Comparison of ENCODE assay signal across 9 cellular contexts in genomic region chr5:1011226-1011631, GRCh38. TPM values are rescaled to one million over a fixed set of nuclear protein-coding genes. Genes with fewer than 3 reads are reported as not detected.
DNase-seq lines count a peak whose midpoint lies in the region; ATAC-seq and TF ChIP-seq lines count a peak whose summit lies in the region.
"Had no signal": no experiment of that assay in that cellular context is flagged by ENCODE, and none has a peak within 500 bp of the region (broad histone marks: within the 10 kb centered on the region; RNA-seq: fewer than 3 reads in every experiment).

No MANE protein-coding gene starts in this region.

- H2AFZ ChIP-seq in DND-41 (ENCODE audit: low read depth, low read length): no peak overlapping the region
- no peak overlapping the region for H2AFZ ChIP-seq in KMS-11 (ENCODE audit: low read depth)

- H3K27ac ChIP-seq in DND-41 (ENCODE audit: low read length) (no peak overlapping the region), KMS-11 (peak overlapping the region; percentile 38; the same call in 1 of the 2 replicates)

- peak; percentile 52 for DNase-seq in DND-41
- DNase-seq in WTC11 (ENCODE audit: low spot score): peak; percentile 87
- no peak for DNase-seq in fibroblast of mammary gland (ENCODE audit: low read depth)
- peak; percentile 21 to 44 for DNase-seq in stimulated activated CD4-positive, alpha-beta T cell treated with anti-CD3 and anti-CD28 coated beads, Interleukin-15, amount 100 ng/mL, for 48 hours (ENCODE audit: low read depth in 2 of 2)
- DNase-seq in NCI-H187 (lab: John Stamatoyannopoulos, UW): no peak
- no peak for DNase-seq in NK-92 (lab: John Stamatoyannopoulos, UW; ENCODE audit: unreplicated experiment)
- DNase-seq: IMR-90 had no signal

- no peak overlapping the region for H3K4me3 ChIP-seq in DND-41 (ENCODE audit: low read depth in 1 of 2, low read length in 2 of 2)
- H3K4me3 ChIP-seq in KMS-11 (IDR thresholded peaks at IDR 0.05; ENCODE audit: insufficient read depth, low read depth, low read length): no peak overlapping the region
- no peak overlapping the region for H3K4me3 ChIP-seq in fibroblast of mammary gland (ENCODE audit: control insufficient read depth, low read depth, low read length)

- no peaks in the 10 kb centered on the region for H3K9me3 Mint-ChIP-seq in WTC11
- H3K9me3 Mint-ChIP-seq in stimulated activated memory B cell treated with anti-CD40 and anti-IgM and Interleukin-4, amounts not matched to agents 10 μg/mL and 1 μg/mL and 100 μg/mL, for 72 hours: no peaks in the 10 kb centered on the region

- H3K4me1 Mint-ChIP-seq in WTC11: peaks cover 30% of the 10 kb centered on the region
- H3K4me1 Mint-ChIP-seq in stimulated activated memory B cell treated with anti-CD40 and anti-IgM and Interleukin-4, amounts not matched to agents 10 μg/mL and 1 μg/mL and 100 μg/mL, for 72 hours: peaks cover 21% of the 10 kb centered on the region

- TF ChIP-seq CTCF in DND-41 (IDR thresholded peaks at IDR 0.05; ENCODE audit: borderline replicate concordance, extremely low read depth, low read length, poor library complexity, severe bottlenecking) (peak; percentile 70), KMS-11 (conservative IDR thresholded peaks at IDR 0.05; ENCODE audit: low read depth, low read length) (peak; percentile 67), WTC11 (IDR thresholded peaks at IDR 0.05) (peak; percentile 61), fibroblast of mammary gland (conservative IDR thresholded peaks at IDR 0.05; ENCODE audit: control insufficient read depth, insufficient read depth, low read depth, low read length) (peak; percentile 13)

- no peak overlapping the region for H3K4me3 Mint-ChIP-seq in WTC11
- no peak overlapping the region for H3K4me3 Mint-ChIP-seq in stimulated activated memory B cell treated with anti-CD40 and anti-IgM and Interleukin-4, amounts not matched to agents 10 μg/mL and 1 μg/mL and 100 μg/mL, for 72 hours

- H3K9ac ChIP-seq in DND-41 (ENCODE audit: low read depth, low read length) (no peak overlapping the region), KMS-11 (peak overlapping the region; percentile 68; the same call in 1 of the 2 replicates)

- POLR2A ChIA-PET in WTC11 (lab: Charles Lee): no interaction called here

- H3K27ac Mint-ChIP-seq in WTC11: no peak overlapping the region
- H3K27ac Mint-ChIP-seq in stimulated activated memory B cell treated with anti-CD40 and anti-IgM and Interleukin-4, amounts not matched to agents 10 μg/mL and 1 μg/mL and 100 μg/mL, for 72 hours: no peak overlapping the region

- ATAC-seq in DND-41 (ENCODE audit: insufficient read depth, low read depth) (no peak), WTC11 (peak; percentile 80)
- no peak for ATAC-seq in stimulated activated memory B cell treated with anti-CD40 and anti-IgM and Interleukin-4, amounts not matched to agents 10 μg/mL and 1 μg/mL and 100 μg/mL, for 72 hours

- H3K4me2 ChIP-seq in DND-41 (ENCODE audit: insufficient read depth, low read length): peak overlapping the region; percentile 90; the same call in 1 of the 2 replicates
- peak overlapping the region; percentile 64 for H3K4me2 ChIP-seq in KMS-11

- no peaks in the 10 kb centered on the region for H3K36me3 Mint-ChIP-seq in WTC11
- no peaks in the 10 kb centered on the region for H3K36me3 Mint-ChIP-seq in stimulated activated memory B cell treated with anti-CD40 and anti-IgM and Interleukin-4, amounts not matched to agents 10 μg/mL and 1 μg/mL and 100 μg/mL, for 72 hours

- peaks cover 57% of the 10 kb centered on the region for H3K36me3 ChIP-seq in DND-41 (ENCODE audit: insufficient read depth, low read length)
- H3K36me3 ChIP-seq in KMS-11 (ENCODE audit: insufficient read depth): peaks cover 12% of the 10 kb centered on the region; the same call in 1 of the 2 replicates

- CTCF ChIA-PET in WTC11 (lab: Charles Lee): interaction anchor here (0.6 to 4.6 kb wide), 28 partner anchors 9 to 597 kb away, joined by 3 to 38 read pairs (median 5); no protein-coding TSS in a partner anchor

- peaks cover 6% of the 10 kb centered on the region for H3K27me3 ChIP-seq in DND-41 (ENCODE audit: insufficient read depth, low read length, poor library complexity)
- H3K27me3 ChIP-seq in KMS-11 (ENCODE audit: insufficient read depth, low read depth): no peaks in the 10 kb centered on the region

- peaks cover 69% of the 10 kb centered on the region for H4K20me1 ChIP-seq in DND-41 (ENCODE audit: insufficient read depth, low read length)
- H4K20me1 ChIP-seq in KMS-11 (ENCODE audit: insufficient read depth): peaks cover 40% of the 10 kb centered on the region

- peaks cover 38% of the 10 kb centered on the region for H3K79me2 ChIP-seq in DND-41 (ENCODE audit: insufficient read depth, low read length)
- H3K79me2 ChIP-seq in KMS-11 (ENCODE audit: insufficient read depth, low read depth): peaks cover 71% of the 10 kb centered on the region

- peaks cover 37% of the 10 kb centered on the region for H3K27me3 Mint-ChIP-seq in WTC11 (ENCODE audit: low read depth)
- peaks cover 76% of the 10 kb centered on the region for H3K27me3 Mint-ChIP-seq in stimulated activated memory B cell treated with anti-CD40 and anti-IgM and Interleukin-4, amounts not matched to agents 10 μg/mL and 1 μg/mL and 100 μg/mL, for 72 hours

- H3K9me3 ChIP-seq in DND-41 (ENCODE audit: insufficient read depth, low read length, severe bottlenecking): no peaks in the 10 kb centered on the region

- H3K4me1 ChIP-seq in DND-41 (ENCODE audit: insufficient read depth, low read length) (peaks cover 32% of the 10 kb centered on the region), KMS-11 (ENCODE audit: low read depth, poor library complexity, severe bottlenecking) (peaks cover 56% of the 10 kb centered on the region)

TF ChIP-seq in WTC11, 78 proteins besides CTCF, POLR2A, EP300 and RAD21:
- no peak for TF ChIP-seq USF1 (CRISPR knock-in tag; IDR thresholded peaks at IDR 0.05)
- no peak for TF ChIP-seq GABPB1 (CRISPR knock-in tag; IDR thresholded peaks at IDR 0.05)
- TF ChIP-seq ERG (CRISPR knock-in tag; IDR thresholded peaks at IDR 0.05): no peak
- TF ChIP-seq STAT6 (CRISPR knock-in tag; conservative IDR thresholded peaks at IDR 0.05; ENCODE audit: low read depth): no peak
- TF ChIP-seq ZMAT4 (CRISPR knock-in tag; IDR thresholded peaks at IDR 0.05): no peak
- TF ChIP-seq ZNF219 (CRISPR knock-in tag; IDR thresholded peaks at IDR 0.05; ENCODE audit: borderline replicate concordance): no peak
- TF ChIP-seq FOXJ3 (CRISPR knock-in tag; IDR thresholded peaks at IDR 0.05; ENCODE audit: borderline replicate concordance): no peak
- no peak for TF ChIP-seq CREB1 (CRISPR knock-in tag; IDR thresholded peaks at IDR 0.05)
- TF ChIP-seq JUN (CRISPR knock-in tag; IDR thresholded peaks at IDR 0.05): no peak

RNA-seq across cellular contexts. Expression of gene NKD2, which starts 2.6 kb away (rescaled TPM):
- total RNA-seq in WTC11 (2021): 12.8 to 16.6 TPM (median 15.9 TPM) in 3 replicates
- total RNA-seq: IMR-90 had no signal

Comparison
In these comparisons a context has a peak if more than half of its experiments do, and no peak if none do; other contexts are left out.
1. DNase-seq: peak in DND-41 (single experiment), WTC11 (single experiment) and stimulated activated CD4-positive, alpha-beta T cell treated with anti-CD3 and anti-CD28 coated beads, Interleukin-15, amount 100 ng/mL, for 48 hours (2 of 2); none in fibroblast of mammary gland (single experiment), NCI-H187 (0 of 2) and NK-92 (single experiment).
2. CTCF ChIP-seq: peak in every context shown above with its lines; median percentile 70 in DND-41; 67 in KMS-11; 61 in WTC11; 13 in fibroblast of mammary gland.